Comparison of ENCODE assay signal across 9 cellular contexts in genomic region chr20:3716195-3716834, GRCh38. TPM values are rescaled to one million over a fixed set of nuclear protein-coding genes. Genes with fewer than 3 reads are reported as not detected.
DNase-seq lines count a peak whose midpoint lies in the region; ATAC-seq, FAIRE-seq and TF ChIP-seq lines count a peak whose summit lies in the region.
"Had no signal": no experiment of that assay in that cellular context is flagged by ENCODE, and none has a peak within 500 bp of the region (broad histone marks: within the 10 kb centered on the region; RNA-seq: fewer than 3 reads in every experiment).

No MANE protein-coding gene starts in this region.

- TF ChIP-seq POLR2A in HepG2 (IDR thresholded peaks at IDR 0.05; ENCODE audit: insufficient read depth in 1 of 2, low read depth in 2 of 2, low read length in 2 of 2): no peak

- no peak for TF ChIP-seq EP300 in HepG2 (IDR thresholded peaks at IDR 0.05; ENCODE audit: low read depth in 2 of 2, low read length in 2 of 2)
- TF ChIP-seq EP300 in HepG2 (CRISPR knock-in tag; IDR thresholded peaks at IDR 0.05; ENCODE audit: borderline replicate concordance): no peak

- CTCF ChIA-PET in HEK293 (lab: Yijun Ruan, JAX) (interaction anchor here (0.5 to 3.7 kb wide), 49 partner anchors 9 to 1198 kb away, joined by 3 to 26 read pairs (median 5); partner anchors contain the start of genes ADISSP, AP5S1 and SPEF1), HepG2 (lab: Yijun Ruan, JAX; ENCODE audit: low intra/inter-chr PET ratio, low total read pairs) (interaction anchor here (0.8 to 3.9 kb wide), 7 partner anchors 24 to 138 kb away, joined by 3 to 45 read pairs (median 4); partner anchors contain the start of genes ADISSP and SPEF1)

- no peak overlapping the region for H3K4me3 Mint-ChIP-seq in type B pancreatic cell

- H3K27ac Mint-ChIP-seq in type B pancreatic cell: no peak overlapping the region

- no peaks in the 10 kb centered on the region for H3K27me3 ChIP-seq in OCI-LY1 (ENCODE audit: insufficient read depth, low read length)
- H3K27me3 ChIP-seq in bronchial epithelial cell (ENCODE audit: control insufficient read depth, insufficient read depth, low read length): no peaks in the 10 kb centered on the region
- peaks cover 0 to 26% of the 10 kb centered on the region in 2 experiments; a peak in 4 of 5 replicates for H3K27me3 ChIP-seq in HepG2 (ENCODE audit: control insufficient read depth in 1 of 2, insufficient read depth in 2 of 2, low read length in 2 of 2)

- TF ChIP-seq CTCF in HEK293 (tag by site-specific recombination; IDR thresholded peaks at IDR 0.05): peak; percentile 59; the same call in 1 of the 2 replicates
- peak; percentile 89 for TF ChIP-seq CTCF in OCI-LY1 (IDR thresholded peaks at IDR 0.05; ENCODE audit: low read length)
- peak; percentile 72 for TF ChIP-seq CTCF in bronchial epithelial cell (IDR thresholded peaks at IDR 0.05; ENCODE audit: insufficient read depth, low read length, severe bottlenecking)
- peak; percentile 96 for TF ChIP-seq CTCF in HepG2 (CRISPR knock-in tag; IDR thresholded peaks at IDR 0.05)
- peak; percentile 78 for TF ChIP-seq CTCF in type B pancreatic cell (conservative IDR thresholded peaks at IDR 0.05)

- H2AFZ ChIP-seq in OCI-LY1 (ENCODE audit: low read length) (no peak overlapping the region), HepG2 (ENCODE audit: low read length) (no peak overlapping the region)

- no peak overlapping the region for H3K9ac ChIP-seq in OCI-LY1 (ENCODE audit: low read length)
- H3K9ac ChIP-seq in HepG2 (ENCODE audit: insufficient read depth, low read depth, low read length): no peak overlapping the region

- 15% methylated on average over 4 of the region's 4 CpGs for WGBS in HepG2 (ENCODE audit: low lambda C conversion rate)

- no peaks in the 10 kb centered on the region for H3K36me3 ChIP-seq in HEK293 (ENCODE audit: control insufficient read depth in 2 of 2, insufficient read depth in 1 of 2, low read length in 2 of 2)
- H3K36me3 ChIP-seq in OCI-LY1 (ENCODE audit: insufficient read depth, low read length): no peaks in the 10 kb centered on the region
- no peaks in the 10 kb centered on the region for H3K36me3 ChIP-seq in bronchial epithelial cell (ENCODE audit: control insufficient read depth, insufficient read depth, low read length)
- H3K36me3 ChIP-seq in HepG2 (replicated peaks in 1 of 2; ENCODE audit: control insufficient read depth in 1 of 2, insufficient read depth in 2 of 2, low read length in 2 of 2): no peaks in the 10 kb centered on the region

- H3K36me3 Mint-ChIP-seq in type B pancreatic cell: no peaks in the 10 kb centered on the region

- H3K4me3 ChIP-seq in HEK293 (ENCODE audit: low read depth, low read length) (no peak overlapping the region), OCI-LY1 (ENCODE audit: low read depth, low read length, poor library complexity, severe bottlenecking) (no peak overlapping the region), bronchial epithelial cell (ENCODE audit: low read depth, low read length) (no peak overlapping the region), HepG2 (replicated peaks in 1 of 3; ENCODE audit: insufficient read depth in 1 of 3, low read depth in 2 of 3, low read length in 3 of 3) (no peak overlapping the region)

- no peaks in the 10 kb centered on the region for H3K4me1 Mint-ChIP-seq in type B pancreatic cell (ENCODE audit: unreplicated experiment)

- POLR2A ChIA-PET in HEK293 (lab: Yijun Ruan, JAX): interaction anchor here (1.1 kb wide), 2 partner anchors 53 to 65 kb away, joined by 3 to 5 read pairs; partner anchors contain the start of gene SPEF1
- POLR2A ChIA-PET in HepG2 (lab: Yijun Ruan, JAX): interaction anchor here (1.2 kb wide), 1 partner anchor 65 kb away, joined by 3 read pairs; the partner anchor contains the start of gene SPEF1

- H3K9me3 Mint-ChIP-seq in type B pancreatic cell: no peaks in the 10 kb centered on the region

- DNase-seq in DMS153 (lab: John Stamatoyannopoulos, UW) (peak; percentile 13), bronchial epithelial cell (ENCODE audit: low read depth) (peak; percentile 26), HepG2 (ENCODE audit: low spot score) (peak; percentile 65), type B pancreatic cell (ENCODE audit: extremely low spot score, unreplicated experiment) (no peak)

- H3K79me2 ChIP-seq in OCI-LY1 (ENCODE audit: insufficient read depth, low read length) (no peaks in the 10 kb centered on the region), HepG2 (ENCODE audit: insufficient read depth, low read length) (no peaks in the 10 kb centered on the region)

- H3K27ac ChIP-seq in HEK293 (ENCODE audit: extremely low read depth, low read depth, low read length) (0 out of 2 replicates have a peak overlapping the region, but pooled peaks have one; percentile 18), OCI-LY1 (ENCODE audit: low read depth, low read length, poor library complexity, severe bottlenecking) (no peak overlapping the region), HepG2 (ENCODE audit: extremely low read length, insufficient read depth, low read length) (no peak overlapping the region)

- no peak overlapping the region for H3K4me2 ChIP-seq in OCI-LY1 (ENCODE audit: low read length)
- H3K4me2 ChIP-seq in HepG2 (ENCODE audit: low read depth, low read length): no peak overlapping the region

- no peaks in the 10 kb centered on the region for H3F3A ChIP-seq in OCI-LY1 (ENCODE audit: insufficient read depth, low read length)

- H3K4me1 ChIP-seq in HEK293 (ENCODE audit: control insufficient read depth, insufficient read depth, low read length): no peaks in the 10 kb centered on the region
- H3K4me1 ChIP-seq in OCI-LY1 (ENCODE audit: insufficient read depth, low read length, severe bottlenecking): no peaks in the 10 kb centered on the region
- no peaks in the 10 kb centered on the region for H3K4me1 ChIP-seq in HepG2 (ENCODE audit: insufficient read depth, low read length)

- no TSS peak for BruUV-seq in HepG2 (replicated peaks; lab: Mats Ljungman, UMichigan)

- in situ Hi-C loops in HepG2 (cut with HindIII; ENCODE audit: extremely low pct_ligation_motif_present, low pct_unique_long_range_greater_than_20kb): no loop called here

- H3K9me2 ChIP-seq in OCI-LY1 (ENCODE audit: low read depth, low read length): no peaks in the 10 kb centered on the region

- peak; percentile 86 for TF ChIP-seq RAD21 in HepG2 (CRISPR knock-in tag; IDR thresholded peaks at IDR 0.05)

- intact Hi-C loops in HepG2 (cut with micrococcal nuclease; ENCODE audit: unreplicated experiment): loop anchor here (1.0 kb wide), 4 partner anchors 33 to 369 kb away; partner anchors contain the start of gene SPEF1

- peak; percentile 94 for ATAC-seq in HepG2
- ATAC-seq in HG03095 (IDR thresholded peaks at IDR 0.05; ENCODE audit: unreplicated experiment): no peak
- ATAC-seq in GM18858 (IDR thresholded peaks at IDR 0.05; ENCODE audit: unreplicated experiment): no peak

- peaks cover 13% of the 10 kb centered on the region for H3K27me3 Mint-ChIP-seq in type B pancreatic cell

- H3K9me3 ChIP-seq in HEK293 (ENCODE audit: control insufficient read depth, insufficient read depth, low read depth, low read length) (no peaks in the 10 kb centered on the region), OCI-LY1 (ENCODE audit: low read length) (no peaks in the 10 kb centered on the region), HepG2 (ENCODE audit: low read length) (no peaks in the 10 kb centered on the region)

- H4K20me1 ChIP-seq in OCI-LY1 (ENCODE audit: insufficient read depth, low read length) (no peaks in the 10 kb centered on the region), HepG2 (ENCODE audit: insufficient read depth, low read length) (no peaks in the 10 kb centered on the region)

- FAIRE-seq in bronchial epithelial cell (lab: Jason Lieb, UNC) (peak; percentile 68), HepG2 (lab: Jason Lieb, UNC) (peak; percentile 66)
- FAIRE-seq: TTC549 had no signal

RNA-seq across cellular contexts. Expression of gene SIGLEC1, which starts 3.9 kb away (rescaled TPM):
- total RNA-seq in bronchial epithelial cell (not detected in 2 replicates), HepG2 (2016; rRNA removed; fragmentation: Illumina TruSeq; extraction: Trizol) (not detected in 2 replicates), type B pancreatic cell (ENCODE audit: low replicate concordance) (not detected in 2 replicates)
- total RNA-seq in HepG2 (2016; cell fraction: cytosol; rRNA removed; fragmentation: Illumina TruSeq; extraction: Trizol; ENCODE audit: low read depth): not detected in 2 replicates
- not detected in 2 replicates for total RNA-seq in HepG2 (2016; cell fraction: insoluble cytoplasmic fraction; rRNA removed; fragmentation: Illumina TruSeq; extraction: Trizol)
- not detected in 2 replicates for total RNA-seq in HepG2 (2016; cell fraction: membrane; rRNA removed; fragmentation: Illumina TruSeq; extraction: Trizol)
- not detected in 2 replicates for total RNA-seq in HepG2 (2016; cell fraction: nucleus; rRNA removed; fragmentation: Illumina TruSeq; extraction: Trizol)
- polyA plus RNA-seq in HepG2 (2011; rRNA removed): 0.01 TPM in 1 of 2 replicates, not detected in the other
- polyA plus RNA-seq in HepG2 (2011; cell fraction: cytosol; rRNA removed): not detected in 2 replicates
- 0.03 and 0.10 TPM in 2 replicates for polyA plus RNA-seq in HepG2 (2011; cell fraction: nucleus; rRNA removed)
- polyA plus RNA-seq in HepG2 (2012): 0.01 TPM in 1 of 2 replicates, not detected in the other
- not detected in 2 replicates for polyA plus RNA-seq in HepG2 (2016; cell fraction: cytosol; fragmentation: Illumina TruSeq; extraction: Trizol; ENCODE audit: low read depth)
- polyA plus RNA-seq in HepG2 (2016; cell fraction: insoluble cytoplasmic fraction; fragmentation: Illumina TruSeq; extraction: Trizol; ENCODE audit: low read depth): not detected in 2 replicates
- polyA plus RNA-seq in HepG2 (2016; cell fraction: membrane; fragmentation: Illumina TruSeq; extraction: Trizol; ENCODE audit: low read depth): not detected in 2 replicates
- not detected in 2 replicates for polyA plus RNA-seq in HepG2 (2016; cell fraction: nucleus; fragmentation: Illumina TruSeq; extraction: Trizol; ENCODE audit: insufficient read depth, low read depth)
- 0.05 TPM in 1 of 2 replicates, not detected in the other for polyA minus RNA-seq in HepG2 (2011; rRNA and poly(A)+ RNA removed; ENCODE audit: low replicate concordance)
- not detected in 2 replicates for polyA minus RNA-seq in HepG2 (2011; cell fraction: cytosol; rRNA and poly(A)+ RNA removed)
- under 0.01 TPM in 1 of 2 replicates, not detected in the other for polyA minus RNA-seq in HepG2 (2011; cell fraction: nucleus; rRNA and poly(A)+ RNA removed)

RNA-seq across cellular contexts. Expression of gene HSPA12B, which starts 16.2 kb away (rescaled TPM):
- total RNA-seq in bronchial epithelial cell (not detected in 2 replicates), HepG2 (2016; rRNA removed; fragmentation: Illumina TruSeq; extraction: Trizol) (not detected in 2 replicates), type B pancreatic cell (ENCODE audit: low replicate concordance) (0.10 and 5.2 TPM in 2 replicates)
- not detected in 2 replicates for total RNA-seq in HepG2 (2016; cell fraction: cytosol; rRNA removed; fragmentation: Illumina TruSeq; extraction: Trizol; ENCODE audit: low read depth)
- not detected in 2 replicates for total RNA-seq in HepG2 (2016; cell fraction: insoluble cytoplasmic fraction; rRNA removed; fragmentation: Illumina TruSeq; extraction: Trizol)
- not detected in 2 replicates for total RNA-seq in HepG2 (2016; cell fraction: membrane; rRNA removed; fragmentation: Illumina TruSeq; extraction: Trizol)
- total RNA-seq in HepG2 (2016; cell fraction: nucleus; rRNA removed; fragmentation: Illumina TruSeq; extraction: Trizol): not detected in 2 replicates
- polyA plus RNA-seq in HepG2 (2011; rRNA removed): 0.01 TPM in 2 replicates
- 0.03 and 0.04 TPM in 2 replicates for polyA plus RNA-seq in HepG2 (2011; cell fraction: cytosol; rRNA removed)
- polyA plus RNA-seq in HepG2 (2011; cell fraction: nucleus; rRNA removed): 0.14 and 0.17 TPM in 2 replicates
- 0.90 and 1.9 TPM in 2 replicates for polyA plus RNA-seq in HepG2 (2012)
- not detected in 2 replicates for polyA plus RNA-seq in HepG2 (2016; cell fraction: cytosol; fragmentation: Illumina TruSeq; extraction: Trizol; ENCODE audit: low read depth)
- not detected in 2 replicates for polyA plus RNA-seq in HepG2 (2016; cell fraction: insoluble cytoplasmic fraction; fragmentation: Illumina TruSeq; extraction: Trizol; ENCODE audit: low read depth)
- polyA plus RNA-seq in HepG2 (2016; cell fraction: membrane; fragmentation: Illumina TruSeq; extraction: Trizol; ENCODE audit: low read depth): not detected in 2 replicates
- polyA plus RNA-seq in HepG2 (2016; cell fraction: nucleus; fragmentation: Illumina TruSeq; extraction: Trizol; ENCODE audit: insufficient read depth, low read depth): not detected in 2 replicates
- polyA minus RNA-seq in HepG2 (2011; rRNA and poly(A)+ RNA removed; ENCODE audit: low replicate concordance): 0.10 TPM in 1 of 2 replicates, not detected in the other
- polyA minus RNA-seq in HepG2 (2011; cell fraction: cytosol; rRNA and poly(A)+ RNA removed): not detected in 2 replicates
- 0.13 TPM in 1 of 2 replicates, not detected in the other for polyA minus RNA-seq in HepG2 (2011; cell fraction: nucleus; rRNA and poly(A)+ RNA removed)

RNA-seq across cellular contexts. Expression of gene ADAM33, which starts 34.5 kb away (rescaled TPM):
- total RNA-seq in bronchial epithelial cell (under 0.01 and 0.53 TPM in 2 replicates), HepG2 (2016; rRNA removed; fragmentation: Illumina TruSeq; extraction: Trizol) (not detected in 2 replicates), type B pancreatic cell (ENCODE audit: low replicate concordance) (0.29 and 8.2 TPM in 2 replicates)
- total RNA-seq in HepG2 (2016; cell fraction: cytosol; rRNA removed; fragmentation: Illumina TruSeq; extraction: Trizol; ENCODE audit: low read depth): not detected in 2 replicates
- not detected in 2 replicates for total RNA-seq in HepG2 (2016; cell fraction: insoluble cytoplasmic fraction; rRNA removed; fragmentation: Illumina TruSeq; extraction: Trizol)
- total RNA-seq in HepG2 (2016; cell fraction: membrane; rRNA removed; fragmentation: Illumina TruSeq; extraction: Trizol): not detected in 2 replicates
- not detected in 2 replicates for total RNA-seq in HepG2 (2016; cell fraction: nucleus; rRNA removed; fragmentation: Illumina TruSeq; extraction: Trizol)
- not detected in 2 replicates for polyA plus RNA-seq in HepG2 (2011; rRNA removed)
- not detected in 2 replicates for polyA plus RNA-seq in HepG2 (2011; cell fraction: cytosol; rRNA removed)
- 0.03 TPM in 1 of 2 replicates, not detected in the other for polyA plus RNA-seq in HepG2 (2011; cell fraction: nucleus; rRNA removed)
- not detected in 2 replicates for polyA plus RNA-seq in HepG2 (2012)
- polyA plus RNA-seq in HepG2 (2016; cell fraction: cytosol; fragmentation: Illumina TruSeq; extraction: Trizol; ENCODE audit: low read depth): not detected in 2 replicates
- polyA plus RNA-seq in HepG2 (2016; cell fraction: insoluble cytoplasmic fraction; fragmentation: Illumina TruSeq; extraction: Trizol; ENCODE audit: low read depth): not detected in 2 replicates
- polyA plus RNA-seq in HepG2 (2016; cell fraction: membrane; fragmentation: Illumina TruSeq; extraction: Trizol; ENCODE audit: low read depth): not detected in 2 replicates
- not detected in 2 replicates for polyA plus RNA-seq in HepG2 (2016; cell fraction: nucleus; fragmentation: Illumina TruSeq; extraction: Trizol; ENCODE audit: insufficient read depth, low read depth)
- polyA minus RNA-seq in HepG2 (2011; rRNA and poly(A)+ RNA removed; ENCODE audit: low replicate concordance): not detected in 2 replicates
- not detected in 2 replicates for polyA minus RNA-seq in HepG2 (2011; cell fraction: cytosol; rRNA and poly(A)+ RNA removed)
- not detected in 2 replicates for polyA minus RNA-seq in HepG2 (2011; cell fraction: nucleus; rRNA and poly(A)+ RNA removed)

RNA-seq across cellular contexts. Expression of gene ADISSP, which starts 51.2 kb away (rescaled TPM):
- total RNA-seq in bronchial epithelial cell: 15.0 and 15.4 TPM in 2 replicates
- 70.0 and 90.6 TPM in 2 replicates for total RNA-seq in HepG2 (2016; rRNA removed; fragmentation: Illumina TruSeq; extraction: Trizol)
- total RNA-seq in HepG2 (2016; cell fraction: cytosol; rRNA removed; fragmentation: Illumina TruSeq; extraction: Trizol; ENCODE audit: low read depth): 120 and 149 TPM in 2 replicates
- total RNA-seq in HepG2 (2016; cell fraction: insoluble cytoplasmic fraction; rRNA removed; fragmentation: Illumina TruSeq; extraction: Trizol): 67.4 and 89.2 TPM in 2 replicates
- total RNA-seq in HepG2 (2016; cell fraction: membrane; rRNA removed; fragmentation: Illumina TruSeq; extraction: Trizol): 165 and 207 TPM in 2 replicates
- total RNA-seq in HepG2 (2016; cell fraction: nucleus; rRNA removed; fragmentation: Illumina TruSeq; extraction: Trizol): 43.5 and 46.5 TPM in 2 replicates
- 38.3 and 51.7 TPM in 2 replicates for polyA plus RNA-seq in HepG2 (2011; rRNA removed)
- polyA plus RNA-seq in HepG2 (2011; cell fraction: cytosol; rRNA removed): 41.7 and 67.3 TPM in 2 replicates
- 36.2 and 38.2 TPM in 2 replicates for polyA plus RNA-seq in HepG2 (2011; cell fraction: nucleus; rRNA removed)
- 37.4 and 38.4 TPM in 2 replicates for polyA plus RNA-seq in HepG2 (2012)
- polyA plus RNA-seq in HepG2 (2016; cell fraction: cytosol; fragmentation: Illumina TruSeq; extraction: Trizol; ENCODE audit: low read depth): 210 and 248 TPM in 2 replicates
- 96.6 and 129 TPM in 2 replicates for polyA plus RNA-seq in HepG2 (2016; cell fraction: insoluble cytoplasmic fraction; fragmentation: Illumina TruSeq; extraction: Trizol; ENCODE audit: low read depth)
- polyA plus RNA-seq in HepG2 (2016; cell fraction: membrane; fragmentation: Illumina TruSeq; extraction: Trizol; ENCODE audit: low read depth): 249 and 277 TPM in 2 replicates
- 90.0 and 101 TPM in 2 replicates for polyA plus RNA-seq in HepG2 (2016; cell fraction: nucleus; fragmentation: Illumina TruSeq; extraction: Trizol; ENCODE audit: insufficient read depth, low read depth)
- polyA minus RNA-seq in HepG2 (2011; rRNA and poly(A)+ RNA removed; ENCODE audit: low replicate concordance): 32.0 and 63.5 TPM in 2 replicates
- 30.2 and 38.4 TPM in 2 replicates for polyA minus RNA-seq in HepG2 (2011; cell fraction: cytosol; rRNA and poly(A)+ RNA removed)
- 15.2 and 15.3 TPM in 2 replicates for polyA minus RNA-seq in HepG2 (2011; cell fraction: nucleus; rRNA and poly(A)+ RNA removed)
- 21.7 and 49.4 TPM in 2 replicates for total RNA-seq in type B pancreatic cell (ENCODE audit: low replicate concordance)

RNA-seq across cellular contexts. Expression of gene GFRA4, which starts 53.1 kb away (rescaled TPM):
- total RNA-seq in bronchial epithelial cell (not detected in 2 replicates), HepG2 (2016; rRNA removed; fragmentation: Illumina TruSeq; extraction: Trizol) (not detected in 2 replicates), type B pancreatic cell (ENCODE audit: low replicate concordance) (not detected in 2 replicates)
- total RNA-seq in HepG2 (2016; cell fraction: cytosol; rRNA removed; fragmentation: Illumina TruSeq; extraction: Trizol; ENCODE audit: low read depth): not detected in 2 replicates
- total RNA-seq in HepG2 (2016; cell fraction: insoluble cytoplasmic fraction; rRNA removed; fragmentation: Illumina TruSeq; extraction: Trizol): not detected in 2 replicates
- total RNA-seq in HepG2 (2016; cell fraction: membrane; rRNA removed; fragmentation: Illumina TruSeq; extraction: Trizol): not detected in 2 replicates
- not detected in 2 replicates for total RNA-seq in HepG2 (2016; cell fraction: nucleus; rRNA removed; fragmentation: Illumina TruSeq; extraction: Trizol)
- not detected in 2 replicates for polyA plus RNA-seq in HepG2 (2011; rRNA removed)
- polyA plus RNA-seq in HepG2 (2011; cell fraction: cytosol; rRNA removed): not detected in 2 replicates
- polyA plus RNA-seq in HepG2 (2011; cell fraction: nucleus; rRNA removed): not detected in 2 replicates
- not detected in 2 replicates for polyA plus RNA-seq in HepG2 (2012)
- polyA plus RNA-seq in HepG2 (2016; cell fraction: cytosol; fragmentation: Illumina TruSeq; extraction: Trizol; ENCODE audit: low read depth): not detected in 2 replicates
- not detected in 2 replicates for polyA plus RNA-seq in HepG2 (2016; cell fraction: insoluble cytoplasmic fraction; fragmentation: Illumina TruSeq; extraction: Trizol; ENCODE audit: low read depth)
- not detected in 2 replicates for polyA plus RNA-seq in HepG2 (2016; cell fraction: membrane; fragmentation: Illumina TruSeq; extraction: Trizol; ENCODE audit: low read depth)
- polyA plus RNA-seq in HepG2 (2016; cell fraction: nucleus; fragmentation: Illumina TruSeq; extraction: Trizol; ENCODE audit: insufficient read depth, low read depth): not detected in 2 replicates
- polyA minus RNA-seq in HepG2 (2011; rRNA and poly(A)+ RNA removed; ENCODE audit: low replicate concordance): not detected in 2 replicates
- not detected in 2 replicates for polyA minus RNA-seq in HepG2 (2011; cell fraction: cytosol; rRNA and poly(A)+ RNA removed)
- polyA minus RNA-seq in HepG2 (2011; cell fraction: nucleus; rRNA and poly(A)+ RNA removed): not detected in 2 replicates
